In the genomic region with DNA sequence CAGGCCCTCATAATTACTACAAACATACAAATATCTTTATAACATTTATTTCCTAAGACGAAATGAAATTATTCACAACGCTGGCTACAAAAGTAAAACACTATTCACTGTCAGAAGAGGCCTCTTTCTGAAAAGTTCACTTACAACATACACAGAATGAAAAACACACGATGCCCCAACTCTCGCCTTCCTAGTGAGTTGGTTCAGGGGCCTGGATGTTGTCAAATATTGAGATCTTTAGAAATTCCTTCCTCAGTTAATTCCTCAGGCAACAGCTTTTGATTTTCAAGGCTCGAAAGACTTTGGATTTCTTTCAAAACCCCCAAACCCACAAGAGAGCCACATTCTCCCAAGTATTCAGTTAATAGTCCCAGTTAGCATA, we compare ENCODE assay signal across 9 cellular contexts. TPM values are rescaled to one million over a fixed set of nuclear protein-coding genes. Genes with fewer than 3 reads are reported as not detected.
A peak's percentile ranks its signal among the peaks of the same experiment; 100 is the strongest.
DNase-seq lines count a peak whose midpoint lies in the region; ATAC-seq and TF ChIP-seq lines count a peak whose summit lies in the region.
"Had no signal": no experiment of that assay in that cellular context is flagged by ENCODE, and none has a peak within 500 bp of the region (broad histone marks: within the 10 kb centered on the region; RNA-seq: fewer than 3 reads in every experiment).

No MANE protein-coding gene starts in this region.

- no peaks in the 10 kb centered on the region for H3K9me3 ChIP-seq in Peyer's patch
- no peaks in the 10 kb centered on the region for H3K9me3 ChIP-seq in endocrine pancreas (ENCODE audit: control insufficient read depth, low read length)

- H3K36me3 Mint-ChIP-seq in osteocyte (ENCODE audit: unreplicated experiment): peaks cover 22% of the 10 kb centered on the region

- no peaks in the 10 kb centered on the region for H3K9me3 Mint-ChIP-seq in osteocyte (ENCODE audit: unreplicated experiment)

- H3K4me3 Mint-ChIP-seq in osteocyte (ENCODE audit: unreplicated experiment): peak overlapping the region; percentile 83

- peak overlapping the region; percentile 38; the same call in 1 of the 2 replicates for H3K27ac ChIP-seq in C4-2B
- peak overlapping the region; percentile 60 to 90 (median 86) for H3K27ac ChIP-seq in Peyer's patch

- no peaks in the 10 kb centered on the region for H3K27me3 Mint-ChIP-seq in osteocyte (ENCODE audit: unreplicated experiment)

- peaks cover 0 to 2% (median 0%) of the 10 kb centered on the region in 3 donors for H3K36me3 ChIP-seq in Peyer's patch
- H3K36me3 ChIP-seq in endocrine pancreas (ENCODE audit: control insufficient read depth, insufficient read depth, low read length): no peaks in the 10 kb centered on the region

- TF ChIP-seq POLR2A in Peyer's patch (IDR thresholded peaks at IDR 0.05): no peak

- TF ChIP-seq CTCF in C4-2B (conservative IDR thresholded peaks at IDR 0.05) (no peak), Peyer's patch (IDR thresholded peaks at IDR 0.05) (no peak), osteocyte (IDR thresholded peaks at IDR 0.05) (no peak)

- H3K4me1 Mint-ChIP-seq in osteocyte (ENCODE audit: unreplicated experiment): peaks cover 70% of the 10 kb centered on the region

- peak overlapping the region; percentile 98 for H3K27ac Mint-ChIP-seq in osteocyte (ENCODE audit: unreplicated experiment)

- ATAC-seq in GM19035 (IDR thresholded peaks at IDR 0.05; ENCODE audit: unreplicated experiment): no peak

- H3K4me3 ChIP-seq in Peyer's patch (peak overlapping the region; percentile 6 to 50 (median 32)), endocrine pancreas (ENCODE audit: control insufficient read depth, insufficient read depth, low read length) (peak overlapping the region; percentile 54)

- no peak for DNase-seq in Peyer's patch
- no peak for DNase-seq in osteocyte (ENCODE audit: extremely low spot score, unreplicated experiment)
- no peak for DNase-seq in cortex of kidney (lab: John Stamatoyannopoulos, UW)
- no peak for DNase-seq in anterior cingulate cortex (lab: John Stamatoyannopoulos, UW)
- no peak for DNase-seq in dedifferentiated amniotic fluid mesenchymal stem cell (ENCODE audit: extremely low spot score)
- DNase-seq: NCI-H2029 treated with DMSO at 0.1 percent for 48 hours had no signal

- no peaks in the 10 kb centered on the region for H3K27me3 ChIP-seq in Peyer's patch
- H3K27me3 ChIP-seq in endocrine pancreas (ENCODE audit: control insufficient read depth, insufficient read depth, low read length): no peaks in the 10 kb centered on the region

- H3K9ac ChIP-seq in endocrine pancreas (ENCODE audit: control insufficient read depth, insufficient read depth, low read length): no peak overlapping the region

- H3K4me1 ChIP-seq in Peyer's patch (peaks cover 0 to 38% (median 2%) of the 10 kb centered on the region in 4 donors), endocrine pancreas (ENCODE audit: control insufficient read depth, insufficient read depth, low read length) (no peaks in the 10 kb centered on the region)

RNA-seq across cellular contexts. Expression of gene KCNE1, which starts 14.2 kb away (rescaled TPM):
- total RNA-seq in Peyer's patch (1 to 10 TPM in 2 of 4 donors, under 1 TPM in 2; 0.70 to 3.8 (median 1.7) TPM), osteocyte (0.44 and 0.59 TPM in 2 replicates)
